ENCODE assay signal across 25 cellular contexts in genomic region chr9:87830446-87830845, GRCh38. TPM values are rescaled to one million over a fixed set of nuclear protein-coding genes. Genes with fewer than 3 reads are reported as not detected.
"Had no signal": no experiment of that assay in that cellular context is flagged by ENCODE, and none has a peak within 500 bp of the region (broad histone marks: within the 10 kb centered on the region; RNA-seq: fewer than 3 reads in every experiment).

No MANE protein-coding gene starts in this region.

- H3K27ac ChIP-seq: coronary artery, esophagus muscularis mucosa, neutrophil, ovary, prostate gland, right atrium auricular region, testis had no signal

- ATAC-seq: activated T-cell treated with anti-CD3 and anti-CD28 coated beads, Interleukin-2, amount 50 U/mL, for 4 hours; left cardiac atrium; natural killer cell treated with Interleukin-12 subunit alpha and Interleukin-12 subunit beta and Interleukin-15 and Interleukin-18, amount 100 ng/mL, for 72 hours; stimulated activated memory B cell treated with anti-CD40 and anti-IgM and Interleukin-4, amounts not matched to agents 10 μg/mL and 1 μg/mL and 100 μg/mL, for 72 hours; T-cell had no signal

- H3K4me3 ChIP-seq: coronary artery, esophagus muscularis mucosa, ovary, prostate gland, right atrium auricular region, testis had no signal

- H3K9me3 ChIP-seq: esophagus muscularis mucosa, neutrophil, ovary, prostate gland, right atrium auricular region, testis had no signal

- DNase-seq: activated B cell treated with CpG ODN at 0.5 μM for 24 hours; activated CD4-positive, alpha-beta T cell treated with anti-CD3 and anti-CD28 coated beads, Interleukin-2, amount 10 ng/mL, durations not matched to agents 24 days and 14 days; activated CD8-positive, alpha-beta memory T cell treated with anti-CD3 and anti-CD28 coated beads, Interleukin-2, amount 50 U/mL, for 48 hours; activated naive CD4-positive, alpha-beta T cell treated with Interleukin-2 at 50 U/mL for 16 hours; activated naive CD8-positive, alpha-beta T cell treated with anti-CD3 and anti-CD28 coated beads, Interleukin-2, amount 10 ng/mL, durations not matched to agents 7 days and 5 days; activated T-cell treated with anti-CD3 and anti-CD28 coated beads, Interleukin-2, amount 50 U/mL, for 4 hours; amniotic stem cell; cerebellar nuclear complex; glutamatergic neuron; hypothalamus; left cardiac atrium; ovary; T-cell; testis had no signal

- FAIRE-seq: frontal cortex had no signal

- H3K4me1 ChIP-seq: esophagus muscularis mucosa, prostate gland, right atrium auricular region, testis had no signal

- H3K27me3 ChIP-seq: neutrophil, ovary, right atrium auricular region, testis had no signal

- H3K36me3 ChIP-seq: esophagus muscularis mucosa, neutrophil, ovary, prostate gland, right atrium auricular region had no signal

RNA-seq across cellular contexts. Expression of gene SPATA31E1, which starts 52.2 kb away (rescaled TPM):
- total RNA-seq: activated B cell treated with CpG ODN at 0.5 μM for 24 hours; activated CD4-positive, alpha-beta T cell treated with anti-CD3 and anti-CD28 coated beads, Interleukin-2, amount 10 ng/mL, durations not matched to agents 24 days and 14 days; activated CD8-positive, alpha-beta memory T cell treated with anti-CD3 and anti-CD28 coated beads for 36 hours; activated naive CD8-positive, alpha-beta T cell treated with anti-CD3 and anti-CD28 coated beads, Interleukin-2, amount 10 ng/mL, durations not matched to agents 7 days and 5 days; activated T-cell treated with anti-CD3 and anti-CD28 coated beads, Interleukin-2, amount 50 U/mL, for 4 hours; activated T-helper 2 cell treated with anti-CD3 and anti-CD28 coated beads, Interferon-gamma antibody, Interleukin-2, Interleukin-4, amounts not matched to agents 10 μg/mL and 5 μg/mL and 100 μg/mL, durations not matched to agents 14 hours and 24 hours and 36 hours; esophagus muscularis mucosa; frontal cortex; left cardiac atrium; liver; natural killer cell treated with Interleukin-12 subunit alpha and Interleukin-12 subunit beta and Interleukin-15 and Interleukin-18, amount 100 ng/mL, for 72 hours; ovary; right atrium auricular region; T-cell had no signal
- polyA plus RNA-seq: liver, ovary had no signal
